Comparison of ENCODE assay signal across 29 cellular contexts in genomic region chr2:226548706-226549105, GRCh38.
DNase-seq lines count a peak whose midpoint lies in the region; ATAC-seq and TF ChIP-seq lines count a peak whose summit lies in the region.
"Had no signal": no experiment of that assay in that cellular context is flagged by ENCODE, and none has a peak within 500 bp of the region (broad histone marks: within the 10 kb centered on the region; RNA-seq: fewer than 3 reads in every experiment).

No MANE protein-coding gene starts in this region.

- H3K27me3 ChIP-seq in ACC112 (ENCODE audit: insufficient read depth, low read length) (no peaks in the 10 kb centered on the region), SK-N-SH (ENCODE audit: insufficient read depth) (no peaks in the 10 kb centered on the region)
- H3K27me3 ChIP-seq: MG63 had no signal

- no peaks in the 10 kb centered on the region for H3K9me3 ChIP-seq in SK-N-SH
- H3K9me3 ChIP-seq: Caco-2, MG63 had no signal

- H3K79me2 ChIP-seq in ACC112 (ENCODE audit: control insufficient read depth, insufficient read depth, low read length, unreplicated experiment) (no peaks in the 10 kb centered on the region), SK-N-SH (ENCODE audit: insufficient read depth) (no peaks in the 10 kb centered on the region)

- H3K4me3 ChIP-seq in ACC112 (ENCODE audit: low read depth, low read length) (no peak overlapping the region), SK-N-SH (ENCODE audit: low read depth in 2 of 2, low read length in 1 of 2) (no peak overlapping the region)
- H3K4me3 ChIP-seq: MG63, skin epidermis had no signal

- 22% methylated on average over 3 of the region's 3 CpGs for WGBS in SK-N-SH (ENCODE audit: low lambda C conversion rate)

- H4K20me1 ChIP-seq in SK-N-SH (ENCODE audit: insufficient read depth), result no peaks in the 10 kb centered on the region

- no peaks in the 10 kb centered on the region for H3F3A ChIP-seq in SK-N-SH (replicated peaks; ENCODE audit: insufficient read depth)

- TF ChIP-seq CTCF in HFFc6 (IDR thresholded peaks at IDR 0.05) (no peak), SK-N-SH (IDR thresholded peaks at IDR 0.05) (no peak)

- peaks cover 29% of the 10 kb centered on the region for H3K4me1 Mint-ChIP-seq in HFFc6 (ENCODE audit: low read depth)
- H3K4me1 Mint-ChIP-seq in activated T-helper 1 cell treated with anti-CD3 and anti-CD28 coated beads, Interleukin-12 subunit alpha, Interleukin-12 subunit beta, Interleukin-2, Interleukin-4 antibody, amounts not matched to agents 30 ng/mL and 10 ng/mL and 1 ng/mL, durations not matched to agents 14 hours and 24 hours and 36 hours (ENCODE audit: low read depth), result no peaks in the 10 kb centered on the region
- H3K4me1 Mint-ChIP-seq: activated CD8-positive, alpha-beta memory T cell treated with anti-CD3 and anti-CD28 coated beads, Interleukin-2, amount 10 ng/mL, durations not matched to agents 7 days and 5 days; CD14-positive monocyte; memory B cell; nephron progenitor cell; stimulated activated naive B cell treated with anti-CD40 and anti-IgM and Interleukin-4, amounts not matched to agents 10 μg/mL and 1 μg/mL and 100 μg/mL, for 72 hours had no signal

- no peak overlapping the region for H3K4me2 ChIP-seq in SK-N-SH

- TF ChIP-seq RAD21 in SK-N-SH (IDR thresholded peaks at IDR 0.05; ENCODE audit: low read length), result no peak

- no peaks in the 10 kb centered on the region for H3K9me3 Mint-ChIP-seq in HFFc6
- H3K9me3 Mint-ChIP-seq in activated T-helper 1 cell treated with anti-CD3 and anti-CD28 coated beads, Interleukin-12 subunit alpha, Interleukin-12 subunit beta, Interleukin-2, Interleukin-4 antibody, amounts not matched to agents 30 ng/mL and 10 ng/mL and 1 ng/mL, durations not matched to agents 14 hours and 24 hours and 36 hours, result peaks cover 3% of the 10 kb centered on the region
- H3K9me3 Mint-ChIP-seq: activated T-cell treated with anti-CD3 and anti-CD28 coated beads, Interleukin-2, amount 50 U/mL, for 4 hours; memory B cell; nephron progenitor cell had no signal

- CTCF ChIA-PET in SK-N-SH (lab: Yijun Ruan, JAX), result no interaction called here

- DNase-seq in HFFc6 (peak; percentile 8), SK-N-SH (no peak), iris pigment epithelial cell (ENCODE audit: low read depth) (peak; percentile 46), activated gamma-delta T cell treated with Interleukin-2 at 50 U/mL for 16 hours (no peak), NOMO-1 treated with DMSO at 0.1 percent for 48 hours (lab: John Stamatoyannopoulos, UW; ENCODE audit: unreplicated experiment) (no peak)
- DNase-seq in activated T-helper 1 cell treated with anti-CD3 and anti-CD28 coated beads, Interleukin-12 subunit alpha, Interleukin-12 subunit beta, Interleukin-2, Interleukin-4 antibody, amounts not matched to agents 30 ng/mL and 10 ng/mL and 1 ng/mL, durations not matched to agents 14 hours and 24 hours and 36 hours (ENCODE audit: low spot score), result no peak
- DNase-seq: activated CD4-positive, CD25-positive, alpha-beta regulatory T cell; activated CD8-positive, alpha-beta memory T cell treated with anti-CD3 and anti-CD28 coated beads, Interleukin-2, amount 10 ng/mL, durations not matched to agents 7 days and 5 days; activated T-cell treated with anti-CD3 and anti-CD28 coated beads, Interleukin-2, amount 50 U/mL, for 4 hours; Caco-2; central memory CD4-positive, alpha-beta T cell; DMS79 treated with DMSO at 0.1 percent for 48 hours; erythroblast; HCEC 1CT; left colon; MG63; NCI-H1105; NCI-H1930; NCI-H2227 treated with DMSO at 0.1 percent for 48 hours; nephron progenitor cell; stimulated activated naive B cell treated with anti-CD40 and anti-IgM and Interleukin-4, amounts not matched to agents 10 μg/mL and 1 μg/mL and 100 μg/mL, for 72 hours; T-helper 1 cell had no signal

- TF ChIP-seq EP300 in SK-N-SH (IDR thresholded peaks at IDR 0.05; ENCODE audit: borderline replicate concordance in 1 of 2, low read depth in 1 of 2, low read length in 1 of 2), result no peak

- H3K4me1 ChIP-seq in ACC112 (ENCODE audit: control insufficient read depth, insufficient read depth, low read length, unreplicated experiment) (peaks cover 7% of the 10 kb centered on the region), SK-N-SH (ENCODE audit: control insufficient read depth in 1 of 2, insufficient read depth in 2 of 2, low read depth in 1 of 2, low read length in 1 of 2) (no peaks in the 10 kb centered on the region; a peak in 2 of 4 replicates)

- H3K9ac ChIP-seq in SK-N-SH, result no peak overlapping the region

- no peaks in the 10 kb centered on the region for H3K36me3 ChIP-seq in ACC112 (ENCODE audit: insufficient read depth, low read length)
- H3K36me3 ChIP-seq in SK-N-SH (replicated peaks in 1 of 2; ENCODE audit: control insufficient read depth in 1 of 2, insufficient read depth in 2 of 2, low read length in 1 of 2), result no peaks in the 10 kb centered on the region
- H3K36me3 ChIP-seq: MG63 had no signal

- H3K27ac ChIP-seq in ACC112 (ENCODE audit: low read depth, low read length) (no peak overlapping the region), SK-N-SH (ENCODE audit: low read depth in 2 of 2, low read length in 1 of 2) (no peak overlapping the region)
- H3K27ac ChIP-seq: skin epidermis had no signal

- H3K36me3 Mint-ChIP-seq in HFFc6 (ENCODE audit: low read depth), result peaks cover 5% of the 10 kb centered on the region; the same call in 1 of the 2 replicates
- H3K36me3 Mint-ChIP-seq in activated T-helper 1 cell treated with anti-CD3 and anti-CD28 coated beads, Interleukin-12 subunit alpha, Interleukin-12 subunit beta, Interleukin-2, Interleukin-4 antibody, amounts not matched to agents 30 ng/mL and 10 ng/mL and 1 ng/mL, durations not matched to agents 14 hours and 24 hours and 36 hours (ENCODE audit: low read depth), result no peaks in the 10 kb centered on the region
- H3K36me3 Mint-ChIP-seq: activated CD8-positive, alpha-beta memory T cell treated with anti-CD3 and anti-CD28 coated beads, Interleukin-2, amount 10 ng/mL, durations not matched to agents 7 days and 5 days; CD14-positive monocyte; memory B cell; stimulated activated naive B cell treated with anti-CD40 and anti-IgM and Interleukin-4, amounts not matched to agents 10 μg/mL and 1 μg/mL and 100 μg/mL, for 72 hours; type B pancreatic cell had no signal

- no peak overlapping the region for H3K27ac Mint-ChIP-seq in HFFc6
- no peak overlapping the region for H3K27ac Mint-ChIP-seq in activated T-helper 1 cell treated with anti-CD3 and anti-CD28 coated beads, Interleukin-12 subunit alpha, Interleukin-12 subunit beta, Interleukin-2, Interleukin-4 antibody, amounts not matched to agents 30 ng/mL and 10 ng/mL and 1 ng/mL, durations not matched to agents 14 hours and 24 hours and 36 hours
- H3K27ac Mint-ChIP-seq: activated CD8-positive, alpha-beta memory T cell treated with anti-CD3 and anti-CD28 coated beads, Interleukin-2, amount 10 ng/mL, durations not matched to agents 7 days and 5 days; CD14-positive monocyte; dendritic cell treated with granulocyte-macrophage colony-stimulating factor and Interleukin-4, amounts not matched to agents 40 ng/mL and 50 ng/mL, for 4 days; memory B cell; nephron progenitor cell; stimulated activated naive B cell treated with anti-CD40 and anti-IgM and Interleukin-4, amounts not matched to agents 10 μg/mL and 1 μg/mL and 100 μg/mL, for 72 hours; type B pancreatic cell had no signal

- POLR2A ChIA-PET in SK-N-SH (lab: Yijun Ruan, JAX), result no interaction called here

- ATAC-seq in HG03378 (IDR thresholded peaks at IDR 0.05; ENCODE audit: unreplicated experiment), result no peak
- ATAC-seq: activated CD8-positive, alpha-beta memory T cell treated with anti-CD3 and anti-CD28 coated beads, Interleukin-2, amount 10 ng/mL, durations not matched to agents 7 days and 5 days; activated T-cell treated with anti-CD3 and anti-CD28 coated beads, Interleukin-2, amount 50 U/mL, for 4 hours; left colon; stimulated activated naive B cell treated with anti-CD40 and anti-IgM and Interleukin-4, amounts not matched to agents 10 μg/mL and 1 μg/mL and 100 μg/mL, for 72 hours had no signal

- no peak overlapping the region for H3K4me3 Mint-ChIP-seq in HFFc6
- no peak overlapping the region for H3K4me3 Mint-ChIP-seq in activated T-helper 1 cell treated with anti-CD3 and anti-CD28 coated beads, Interleukin-12 subunit alpha, Interleukin-12 subunit beta, Interleukin-2, Interleukin-4 antibody, amounts not matched to agents 30 ng/mL and 10 ng/mL and 1 ng/mL, durations not matched to agents 14 hours and 24 hours and 36 hours
- H3K4me3 Mint-ChIP-seq: activated CD8-positive, alpha-beta memory T cell treated with anti-CD3 and anti-CD28 coated beads, Interleukin-2, amount 10 ng/mL, durations not matched to agents 7 days and 5 days; activated T-cell treated with anti-CD3 and anti-CD28 coated beads, Interleukin-2, amount 50 U/mL, for 4 hours; CD14-positive monocyte; dendritic cell treated with granulocyte-macrophage colony-stimulating factor and Interleukin-4, amounts not matched to agents 40 ng/mL and 50 ng/mL, for 4 days; memory B cell; nephron progenitor cell; stimulated activated naive B cell treated with anti-CD40 and anti-IgM and Interleukin-4, amounts not matched to agents 10 μg/mL and 1 μg/mL and 100 μg/mL, for 72 hours; type B pancreatic cell had no signal

- H3K27me3 Mint-ChIP-seq in HFFc6 (ENCODE audit: insufficient read depth), result no peaks in the 10 kb centered on the region; the same call in 1 of the 2 replicates
- H3K27me3 Mint-ChIP-seq in activated T-helper 1 cell treated with anti-CD3 and anti-CD28 coated beads, Interleukin-12 subunit alpha, Interleukin-12 subunit beta, Interleukin-2, Interleukin-4 antibody, amounts not matched to agents 30 ng/mL and 10 ng/mL and 1 ng/mL, durations not matched to agents 14 hours and 24 hours and 36 hours (ENCODE audit: insufficient read depth), result peaks cover 6% of the 10 kb centered on the region
- H3K27me3 Mint-ChIP-seq: activated CD8-positive, alpha-beta memory T cell treated with anti-CD3 and anti-CD28 coated beads, Interleukin-2, amount 10 ng/mL, durations not matched to agents 7 days and 5 days; dendritic cell treated with granulocyte-macrophage colony-stimulating factor and Interleukin-4, amounts not matched to agents 40 ng/mL and 50 ng/mL, for 4 days; type B pancreatic cell had no signal

- H2AFZ ChIP-seq in ACC112 (ENCODE audit: low read length, unreplicated experiment) (peak overlapping the region; percentile 8), SK-N-SH (ENCODE audit: low read depth) (no peak overlapping the region)

- H3K9me2 ChIP-seq in SK-N-SH, result no peaks in the 10 kb centered on the region

- intact Hi-C loops in activated T-helper 1 cell treated with anti-CD3 and anti-CD28 coated beads, Interleukin-12 subunit alpha, Interleukin-12 subunit beta, Interleukin-2, Interleukin-4 antibody, amounts not matched to agents 30 ng/mL and 10 ng/mL and 1 ng/mL, durations not matched to agents 14 hours and 24 hours and 36 hours (cut with micrococcal nuclease), result no loop called here

TF ChIP-seq in SK-N-SH, 30 proteins besides CTCF, POLR2A, EP300 and RAD21 (continues in another document):
- TF ChIP-seq RCOR1 (IDR thresholded peaks at IDR 0.05; ENCODE audit: low read length) (no peak), NFIC (IDR thresholded peaks at IDR 0.05; ENCODE audit: borderline replicate concordance) (peak; percentile 61; the same call in 1 of the 2 replicates), MAX (IDR thresholded peaks at IDR 0.05; ENCODE audit: low read depth) (no peak)

Comparison
In these comparisons a context has a peak if more than half of its experiments do, and no peak if none do; other contexts are left out.
1. DNase-seq: peak in HFFc6 (single experiment) and iris pigment epithelial cell (single experiment); none in SK-N-SH (single experiment), activated T-helper 1 cell treated with anti-CD3 and anti-CD28 coated beads, Interleukin-12 subunit alpha, Interleukin-12 subunit beta, Interleukin-2, Interleukin-4 antibody, amounts not matched to agents 30 ng/mL and 10 ng/mL and 1 ng/mL, durations not matched to agents 14 hours and 24 hours and 36 hours (single experiment), activated gamma-delta T cell treated with Interleukin-2 at 50 U/mL for 16 hours (single experiment) and NOMO-1 treated with DMSO at 0.1 percent for 48 hours (single experiment).